In the genomic region with DNA sequence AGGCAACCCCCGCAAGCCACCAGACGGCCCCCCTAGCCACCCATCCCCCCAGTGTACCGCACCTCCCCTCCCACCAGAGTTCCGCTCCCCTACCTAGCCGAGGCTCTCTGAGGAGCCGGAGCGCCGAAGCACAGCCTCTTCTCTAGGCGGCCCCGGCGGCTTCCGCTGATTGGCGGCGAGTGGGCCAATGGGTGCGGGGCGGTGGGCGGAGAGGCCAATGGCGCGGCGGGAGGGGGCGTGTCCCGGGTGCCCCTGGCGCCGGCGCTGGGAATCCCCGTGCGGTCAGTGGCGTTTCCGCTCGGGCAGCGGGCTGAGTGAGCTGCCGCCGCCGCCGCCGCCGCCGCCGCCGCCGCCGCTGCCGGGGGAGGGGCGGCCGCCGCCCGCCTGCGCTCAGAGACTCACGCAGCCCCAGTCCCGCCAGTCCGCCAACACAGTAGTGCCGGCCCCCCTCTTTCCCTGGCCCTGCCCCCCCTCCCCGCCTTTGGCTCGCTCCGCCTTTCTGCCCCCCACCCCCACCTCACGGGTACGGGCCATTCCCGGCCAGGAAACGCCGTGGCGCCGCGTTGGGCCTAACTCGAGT, we compare ENCODE assay signal across 8 cellular contexts. TPM values are rescaled to one million over a fixed set of nuclear protein-coding genes. Genes with fewer than 3 reads are reported as not detected.
DNase-seq lines count a peak whose midpoint lies in the region; ATAC-seq and TF ChIP-seq lines count a peak whose summit lies in the region.

SETD5 (plus strand) TSS at position 285 of the 580 bp plus-strand sequence. CDS start 31,324 bp downstream, outside the sequence.

- H3K9me2 ChIP-seq in PC-9 (ENCODE audit: insufficient read depth): no peaks in the 10 kb centered on the region

- H3K4me3 ChIP-seq in PC-9 (peak within 1 kb of the TSS; percentile 92), mucosa of rectum (ENCODE audit: low read length in 2 of 2) (peak within 1 kb of the TSS; percentile 96 to 97)

- peaks cover 70% of the 10 kb centered on the region for H4K20me1 ChIP-seq in PC-9 (ENCODE audit: insufficient read depth)

- peak within 1 kb of the TSS; percentile 95 for H3K4me2 ChIP-seq in PC-9

- peak; percentile 43 for ATAC-seq in GM21619 (IDR thresholded peaks at IDR 0.05; ENCODE audit: unreplicated experiment)

- H3K4me3 Mint-ChIP-seq in activated T-cell treated with anti-CD3 and anti-CD28 coated beads, Interleukin-2, amount 50 U/mL, for 24 hours: peak within 1 kb of the TSS; percentile 90

- H3K27me3 ChIP-seq in PC-9 (ENCODE audit: insufficient read depth, low read depth): no peaks in the 10 kb centered on the region
- H3K27me3 ChIP-seq in mucosa of rectum (ENCODE audit: control insufficient read depth in 2 of 2, insufficient read depth in 2 of 2, low read length in 2 of 2): no peaks in the 10 kb centered on the region

- BruUV-seq in PC-9 (replicated peaks; lab: Mats Ljungman, UMichigan): no TSS peak

- TF ChIP-seq CTCF in PC-9 (conservative IDR thresholded peaks at IDR 0.05): no peak

- H3K4me1 ChIP-seq in PC-9 (replicated peaks; ENCODE audit: insufficient read depth): peaks cover 64% of the 10 kb centered on the region
- H3K4me1 ChIP-seq in mucosa of rectum (ENCODE audit: control insufficient read depth in 2 of 2, insufficient read depth in 2 of 2, low read length in 2 of 2): peaks cover 46 to 55% of the 10 kb centered on the region in 2 donors

- peak; percentile 49 for TF ChIP-seq POLR2A in erythroblast (IDR thresholded peaks at IDR 0.05; ENCODE audit: low read length)

- H3K27me3 Mint-ChIP-seq in activated T-cell treated with anti-CD3 and anti-CD28 coated beads, Interleukin-2, amount 50 U/mL, for 24 hours: no peaks in the 10 kb centered on the region

- peaks cover 66% of the 10 kb centered on the region for H3K4me1 Mint-ChIP-seq in activated T-cell treated with anti-CD3 and anti-CD28 coated beads, Interleukin-2, amount 50 U/mL, for 24 hours (ENCODE audit: low read depth)

- H3K36me3 ChIP-seq in PC-9 (ENCODE audit: low read depth) (peaks cover 31% of the 10 kb centered on the region), mucosa of rectum (ENCODE audit: control insufficient read depth in 2 of 2, insufficient read depth in 2 of 2, low read length in 2 of 2) (peaks cover 11 to 12% of the 10 kb centered on the region in 2 donors)

- H3K79me2 ChIP-seq in PC-9 (ENCODE audit: low read depth): peaks cover 86% of the 10 kb centered on the region

- intact Hi-C loops in PC-9 (cut with micrococcal nuclease; ENCODE audit: unreplicated experiment): loop anchor here (5.0 kb wide), 1 partner anchor 45 kb away; no protein-coding TSS in a partner anchor

- H3K9me3 ChIP-seq in PC-9 (ENCODE audit: insufficient read depth, low read depth) (no peaks in the 10 kb centered on the region), mucosa of rectum (ENCODE audit: control insufficient read depth in 2 of 2, low read length in 2 of 2) (no peaks in the 10 kb centered on the region)

- peak within 1 kb of the TSS; percentile 98 for H3K27ac Mint-ChIP-seq in activated T-cell treated with anti-CD3 and anti-CD28 coated beads, Interleukin-2, amount 50 U/mL, for 24 hours

- H3F3A ChIP-seq in PC-9 (ENCODE audit: insufficient read depth, low read depth): peaks cover 52% of the 10 kb centered on the region

- peaks cover 71% of the 10 kb centered on the region for H3K36me3 Mint-ChIP-seq in activated T-cell treated with anti-CD3 and anti-CD28 coated beads, Interleukin-2, amount 50 U/mL, for 24 hours (ENCODE audit: low read depth)

- CTCF ChIA-PET in PC-9 (lab: Charles Lee): no interaction called here

- H3K9ac ChIP-seq in mucosa of rectum (ENCODE audit: low read depth in 1 of 2, low read length in 2 of 2): peak within 1 kb of the TSS; percentile 99 to 100

- H3K9me3 Mint-ChIP-seq in activated T-cell treated with anti-CD3 and anti-CD28 coated beads, Interleukin-2, amount 50 U/mL, for 24 hours: no peaks in the 10 kb centered on the region

- no peak for TF ChIP-seq EP300 in Ishikawa (IDR thresholded peaks at IDR 0.05; ENCODE audit: borderline replicate concordance)

- no peak for TF ChIP-seq RAD21 in Ishikawa (IDR thresholded peaks at IDR 0.05; ENCODE audit: low read depth)

- POLR2A ChIA-PET in PC-9 (lab: Charles Lee; ENCODE audit: unreplicated experiment): interaction anchor here (0.6 to 0.8 kb wide), 6 partner anchors 10 to 807 kb away, joined by 3 to 17 read pairs (median 3); partner anchors contain the start of gene MTMR14

- DNase-seq in DMS153 treated with DMSO at 0.1 percent for 48 hours (lab: John Stamatoyannopoulos, UW; ENCODE audit: unreplicated experiment) (peak; percentile 29), PC-9 (peak; percentile 81 to 98), erythroblast (lab: John Stamatoyannopoulos, UW) (peak; percentile 97 to 99)
- DNase-seq in activated T-cell treated with anti-CD3 and anti-CD28 coated beads, Interleukin-2, amount 50 U/mL, for 24 hours: peak; percentile 100
- DNase-seq in stimulated activated CD8-positive, alpha-beta memory T cell treated with anti-CD3 and anti-CD28 coated beads, Interleukin-4, amount 100 ng/mL, for 48 hours: peak; percentile 100

- H3K27ac ChIP-seq in PC-9 (peak within 1 kb of the TSS; percentile 91), mucosa of rectum (ENCODE audit: low read depth in 2 of 2, low read length in 2 of 2) (peak within 1 kb of the TSS; percentile 100)

- H2AFZ ChIP-seq in PC-9: no peak within 1 kb of the TSS

TF ChIP-seq in Ishikawa, 13 proteins besides CTCF, POLR2A, EP300 and RAD21:
- TF ChIP-seq FOXM1 (IDR thresholded peaks at IDR 0.05; ENCODE audit: borderline replicate concordance, low read depth) (0 out of 2 replicates have a peak, but pooled peaks have one; percentile 7), TAF1 (IDR thresholded peaks at IDR 0.05; ENCODE audit: low read depth) (peak; percentile 87), ZBTB7A (IDR thresholded peaks at IDR 0.05; ENCODE audit: low read depth) (no peak)
TF ChIP-seq in Ishikawa: peak in this region for 2.

RNA-seq across cellular contexts. Expression of gene SETD5, which starts in this region (rescaled TPM):
- 117 and 140 TPM in 2 replicates for total RNA-seq in PC-9 (2021)

Comparison
In these comparisons a context has a peak if more than half of its experiments do, and no peak if none do; other contexts are left out.
1. Peak in every context shown above with its lines: DNase-seq, ATAC-seq, H3K4me3 ChIP-seq and H3K27ac ChIP-seq.
2. DNase-seq: peak in every context shown above with its lines; median percentile 100 in activated T-cell treated with anti-CD3 and anti-CD28 coated beads, Interleukin-2, amount 50 U/mL, for 24 hours; 100 in stimulated activated CD8-positive, alpha-beta memory T cell treated with anti-CD3 and anti-CD28 coated beads, Interleukin-4, amount 100 ng/mL, for 48 hours; 98 in erythroblast; 90 in PC-9; 29 in DMS153 treated with DMSO at 0.1 percent for 48 hours.